ENCODE assay signal across 8 cellular contexts in the genomic region with DNA sequence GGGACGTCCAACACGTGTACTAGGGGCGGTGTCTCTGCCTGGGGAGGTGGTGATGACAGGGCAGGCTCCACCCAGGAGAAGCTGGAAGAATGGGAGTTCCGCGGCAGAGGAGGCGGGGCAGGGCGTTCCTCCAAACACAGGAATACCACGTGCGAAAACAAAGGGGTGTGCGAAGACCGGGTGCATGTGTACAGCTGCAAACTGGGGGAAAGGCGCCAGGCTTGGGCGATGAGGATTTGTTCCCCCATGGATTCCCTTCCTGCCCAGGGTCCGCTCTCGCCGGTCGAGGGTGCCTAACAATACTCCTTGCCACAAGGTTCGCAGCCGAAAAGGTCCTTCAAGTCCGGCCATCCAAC. TPM values are rescaled to one million over a fixed set of nuclear protein-coding genes. Genes with fewer than 3 reads are reported as not detected.
DNase-seq lines count a peak whose midpoint lies in the region; ATAC-seq, FAIRE-seq and TF ChIP-seq lines count a peak whose summit lies in the region.

No MANE protein-coding gene starts in this region.

- H2AFZ ChIP-seq in GM12878 (ENCODE audit: control insufficient read depth, low read depth, low read length) = peak overlapping the region; percentile 96

- H4K20me1 ChIP-seq in GM12878 (ENCODE audit: control insufficient read depth, insufficient read depth) = no peaks in the 10 kb centered on the region

- no peaks in the 10 kb centered on the region; the same call in 2 of the 3 replicates for H3K9me3 ChIP-seq in GM12878 (replicated peaks; ENCODE audit: control insufficient read depth, insufficient read depth, low read length)
- no peaks in the 10 kb centered on the region for H3K9me3 ChIP-seq in gastrocnemius medialis

- DNase-seq in DMS79 treated with DMSO at 0.1 percent for 48 hours (lab: John Stamatoyannopoulos, UW) (peak; percentile 51), HEK293T (ENCODE audit: extremely low spot score) (peak; percentile 79), NCI-H1417 treated with DMSO at 0.1 percent for 48 hours (lab: John Stamatoyannopoulos, UW) (peak; percentile 30), SW480 (ENCODE audit: low spot score) (peak; percentile 85), GM12878 (ENCODE audit: low read depth, low spot score) (no peak), gastrocnemius medialis (peak; percentile 80 to 86), ecto neural progenitor cell (ENCODE audit: low spot score) (no peak)

- in situ Hi-C loops in GM12878 (cut with MboI) (no loop called here), gastrocnemius medialis (cut with MboI; ENCODE audit: low sequenced_read_pairs in 4 of 4) (no loop called here)

- SMC1A ChIA-PET in GM12878 (lab: Charles Lee; ENCODE audit: uncharacterized antibody, unreplicated experiment) = interaction anchor here (1.0 to 2.4 kb wide), 2 partner anchors 31 to 40 kb away, joined by 3 to 7 read pairs; no protein-coding TSS in a partner anchor

- peak; percentile 24 for ATAC-seq in GM12878
- peak; percentile 83 to 84 for ATAC-seq in gastrocnemius medialis

- H3K27ac ChIP-seq in GM12878 (ENCODE audit: control insufficient read depth, insufficient read depth) = no peak overlapping the region
- H3K27ac ChIP-seq in gastrocnemius medialis = peak overlapping the region; percentile 82 to 88 (median 86)

- TF ChIP-seq RAD21 in GM12878 (IDR thresholded peaks at IDR 0.05; ENCODE audit: insufficient read depth, low read depth, low read length) = no peak

- CTCF ChIA-PET in HEK293T (lab: Yijun Ruan, JAX) (interaction anchor here (0.6 to 1.8 kb wide), 7 partner anchors 28 to 444 kb away, joined by 3 to 12 read pairs (median 3); no protein-coding TSS in a partner anchor), GM12878 (lab: Yijun Ruan, JAX) (interaction anchor here (2.0 to 5.3 kb wide), 4 partner anchors 53 to 278 kb away, joined by 6 to 52 read pairs (median 26); a partner anchor contains a TSS)

- RAD21 ChIA-PET in GM12878 (lab: Charles Lee; ENCODE audit: unreplicated experiment) = interaction anchor here (0.6 to 2.5 kb wide), 4 partner anchors 76 to 326 kb away, joined by 3 to 12 read pairs (median 4); no protein-coding TSS in a partner anchor

- peak overlapping the region; percentile 33; the same call in 1 of the 2 replicates for H3K9ac ChIP-seq in GM12878 (ENCODE audit: control insufficient read depth, insufficient read depth, low read length)

- WGBS in GM12878 (ENCODE audit: insufficient coverage, insufficient replicate concordance, low lambda C conversion rate, missing lambda C conversion rate) = 6% methylated on average over 20 of the region's 20 CpGs

- peak overlapping the region; percentile 81 for H3K4me2 ChIP-seq in GM12878 (ENCODE audit: control insufficient read depth, insufficient read depth)

- TF ChIP-seq EP300 in GM12878 (IDR thresholded peaks at IDR 0.05; ENCODE audit: borderline replicate concordance in 1 of 2, control insufficient read depth in 1 of 2, low read depth in 2 of 2, low read length in 2 of 2) = no peak

- H3K4me1 ChIP-seq in GM12878 (ENCODE audit: control insufficient read depth, insufficient read depth, low read length) (peaks cover 36% of the 10 kb centered on the region), gastrocnemius medialis (peaks cover 5 to 9% of the 10 kb centered on the region in 2 donors)

- peaks cover 0 to 5% of the 10 kb centered on the region in 2 experiments; a peak in 1 of 4 replicates for H3K36me3 ChIP-seq in GM12878 (ENCODE audit: control insufficient read depth in 2 of 2, insufficient read depth in 2 of 2, low read length in 1 of 2)
- peaks cover 0 to 7% of the 10 kb centered on the region in 2 donors for H3K36me3 ChIP-seq in gastrocnemius medialis

- TF ChIP-seq CTCF in GM12878 (IDR thresholded peaks at IDR 0.05 in 2 of 3, conservative IDR thresholded peaks at IDR 0.05 in 1 of 3; ENCODE audit: control insufficient read depth in 2 of 3, extremely low read depth in 1 of 3, insufficient read depth in 1 of 3, low read depth in 3 of 3, low read length in 3 of 3) = no peak
- no peak for TF ChIP-seq CTCF in gastrocnemius medialis (IDR thresholded peaks at IDR 0.05 in 4 of 5, conservative IDR thresholded peaks at IDR 0.05 in 1 of 5)

- POLR2A ChIA-PET in HEK293T (lab: Yijun Ruan, JAX) (interaction anchor here (0.6 to 3.7 kb wide), 3 partner anchors 29 to 54 kb away, joined by 4 to 22 read pairs (median 6); a partner anchor contains a TSS), GM12878 (lab: Charles Lee) (interaction anchor here (1.8 kb wide), 1 partner anchor 31 kb away, joined by 6 read pairs; no protein-coding TSS in a partner anchor)

- intact Hi-C loops in GM12878 (cut with micrococcal nuclease; ENCODE audit: unreplicated experiment) = loop anchor here (5.0 kb wide), 2 partner anchors 52 to 152 kb away; a partner anchor contains a TSS
- intact Hi-C loops in gastrocnemius medialis (cut with DNase I; ENCODE audit: low total_unique reads) = loop anchor here (1.0 to 2.0 kb wide), 3 partner anchors 31 to 148 kb away; a partner anchor contains a TSS

- peaks cover 1% of the 10 kb centered on the region; the same call in 1 of the 2 replicates for H3K79me2 ChIP-seq in GM12878 (ENCODE audit: control insufficient read depth, insufficient read depth, low read length)

- no TSS peak for BruUV-seq in GM12878 (replicated peaks; lab: Mats Ljungman, UMichigan)

- H3K4me3 ChIP-seq in GM12878 (peak overlapping the region; percentile 90), iPS-11a (ENCODE audit: low read depth, low read length) (peak overlapping the region; percentile 73), gastrocnemius medialis (peak overlapping the region; percentile 95 to 98 (median 96))

- no peak for FAIRE-seq in GM12878 (lab: Jason Lieb, UNC)

- H3K27me3 ChIP-seq in GM12878 (replicated peaks in 1 of 2; ENCODE audit: control insufficient read depth in 2 of 2, insufficient read depth in 2 of 2, low read length in 1 of 2) (no peaks in the 10 kb centered on the region), gastrocnemius medialis (no peaks in the 10 kb centered on the region)

- TF ChIP-seq POLR2A in GM12878 (IDR thresholded peaks at IDR 0.05; ENCODE audit: low read depth, low read length) = no peak
- TF ChIP-seq POLR2A in gastrocnemius medialis (IDR thresholded peaks at IDR 0.05) = no peak

RNA-seq across cellular contexts. Expression of a gene that starts 0.5 kb away (rescaled TPM):
- total RNA-seq in GM12878 (2013; cell fraction: nucleolus; rRNA removed) = 19.5 and 20.1 TPM in 2 replicates
- 10.6 and 13.2 TPM in 2 replicates for total RNA-seq in GM12878 (2014; rRNA removed)
- 8.0 and 9.5 TPM in 2 replicates for total RNA-seq in GM12878 (2014; rRNA removed; fragmentation: Illumina TruSeq; extraction: Trizol)
- 9.1 and 11.3 TPM in 2 replicates for total RNA-seq in GM12878 (2021)
- polyA plus RNA-seq in GM12878 (2011; ENCODE audit: low read depth) = 4.4 TPM
- polyA plus RNA-seq in GM12878 (2011; rRNA removed) = 8.5 and 11.5 TPM in 2 replicates
- 9.3 and 12.2 TPM in 2 replicates for polyA plus RNA-seq in GM12878 (2011; cell fraction: cytosol; rRNA removed)
- polyA plus RNA-seq in GM12878 (2011; cell fraction: nucleus; rRNA removed) = 8.5 and 11.6 TPM in 2 replicates
- 6.6 and 9.2 TPM in 2 replicates for polyA plus RNA-seq in GM12878 (2012)
- 5.5 and 7.6 TPM in 2 replicates for polyA plus RNA-seq in GM12878 (2014; fragmentation: Illumina TruSeq; extraction: Trizol)
- 1 to 10 TPM; 2.7 to 3.0 TPM for polyA plus RNA-seq in GM12878 (2014; fragmentation: Nextera tagmentation; extraction: Ambion mirVana)
- 12.2 and 13.4 TPM in 2 replicates for polyA plus RNA-seq in GM12878 (2014; rRNA removed)
- polyA plus RNA-seq in GM12878 (2016; fragmentation: Nextera tagmentation; extraction: Ambion mirVana) = 1 to 10 TPM; 7.0 to 7.6 TPM
- polyA minus RNA-seq in GM12878 (2011; rRNA and poly(A)+ RNA removed) = 10.1 and 12.7 TPM in 2 replicates
- polyA minus RNA-seq in GM12878 (2011; cell fraction: cytosol; rRNA and poly(A)+ RNA removed) = 2.3 and 6.1 TPM in 2 replicates
- 5.3 and 10.5 TPM in 2 replicates for polyA minus RNA-seq in GM12878 (2011; cell fraction: nucleus; rRNA and poly(A)+ RNA removed)
- 10 to 100 TPM in 1 of 4 donors, 1 to 10 TPM in 3; 6.1 to 10.3 (median 8.6) TPM for total RNA-seq in gastrocnemius medialis

RNA-seq across cellular contexts. Expression of a gene that starts 53.8 kb away (rescaled TPM):
- total RNA-seq in GM12878 (2013; cell fraction: nucleolus; rRNA removed) = 44.1 and 50.6 TPM in 2 replicates
- total RNA-seq in GM12878 (2014; rRNA removed) = 15.4 and 16.4 TPM in 2 replicates
- total RNA-seq in GM12878 (2014; rRNA removed; fragmentation: Illumina TruSeq; extraction: Trizol) = 11.5 and 14.9 TPM in 2 replicates
- 13.6 and 21.6 TPM in 2 replicates for total RNA-seq in GM12878 (2021)
- 9.2 TPM for polyA plus RNA-seq in GM12878 (2011; ENCODE audit: low read depth)
- 9.6 and 12.0 TPM in 2 replicates for polyA plus RNA-seq in GM12878 (2011; rRNA removed)
- 13.3 and 16.0 TPM in 2 replicates for polyA plus RNA-seq in GM12878 (2011; cell fraction: cytosol; rRNA removed)
- polyA plus RNA-seq in GM12878 (2011; cell fraction: nucleus; rRNA removed) = 32.3 and 32.5 TPM in 2 replicates
- polyA plus RNA-seq in GM12878 (2012) = 12.0 and 12.3 TPM in 2 replicates
- polyA plus RNA-seq in GM12878 (2014; fragmentation: Illumina TruSeq; extraction: Trizol) = 17.3 and 17.5 TPM in 2 replicates
- polyA plus RNA-seq in GM12878 (2014; fragmentation: Nextera tagmentation; extraction: Ambion mirVana) = 1 to 10 TPM; 4.4 to 7.0 TPM
- polyA plus RNA-seq in GM12878 (2014; rRNA removed) = 19.9 and 20.3 TPM in 2 replicates
- 10 to 100 TPM; 25.4 to 25.6 TPM for polyA plus RNA-seq in GM12878 (2016; fragmentation: Nextera tagmentation; extraction: Ambion mirVana)
- 14.2 and 14.5 TPM in 2 replicates for polyA minus RNA-seq in GM12878 (2011; rRNA and poly(A)+ RNA removed)
- polyA minus RNA-seq in GM12878 (2011; cell fraction: cytosol; rRNA and poly(A)+ RNA removed) = 4.0 and 5.3 TPM in 2 replicates
- polyA minus RNA-seq in GM12878 (2011; cell fraction: nucleus; rRNA and poly(A)+ RNA removed) = 8.2 and 9.9 TPM in 2 replicates
- total RNA-seq in gastrocnemius medialis = 10 to 100 TPM in 3 of 4 donors, 1 to 10 TPM in 1; 6.7 to 11.7 (median 10.3) TPM

RNA-seq across cellular contexts. Expression of a gene that starts 57.7 kb away (rescaled TPM):
- 0.73 TPM in 1 of 2 replicates, not detected in the other for total RNA-seq in GM12878 (2013; cell fraction: nucleolus; rRNA removed)
- 2.5 and 4.1 TPM in 2 replicates for total RNA-seq in GM12878 (2014; rRNA removed)
- 0.67 and 1.8 TPM in 2 replicates for total RNA-seq in GM12878 (2014; rRNA removed; fragmentation: Illumina TruSeq; extraction: Trizol)
- 1.3 and 2.8 TPM in 2 replicates for total RNA-seq in GM12878 (2021)
- polyA plus RNA-seq in GM12878 (2011; ENCODE audit: low read depth) = not detected
- polyA plus RNA-seq in GM12878 (2011; rRNA removed) = 0.62 and 0.76 TPM in 2 replicates
- 0.79 and 1.3 TPM in 2 replicates for polyA plus RNA-seq in GM12878 (2011; cell fraction: cytosol; rRNA removed)
- polyA plus RNA-seq in GM12878 (2011; cell fraction: nucleus; rRNA removed) = 0.85 and 0.97 TPM in 2 replicates
- 1.0 and 1.7 TPM in 2 replicates for polyA plus RNA-seq in GM12878 (2012)
- 0.76 and 0.81 TPM in 2 replicates for polyA plus RNA-seq in GM12878 (2014; fragmentation: Illumina TruSeq; extraction: Trizol)
- polyA plus RNA-seq in GM12878 (2014; fragmentation: Nextera tagmentation; extraction: Ambion mirVana) = under 1 TPM; 0.32 to 0.91 TPM
- polyA plus RNA-seq in GM12878 (2014; rRNA removed) = 2.9 and 3.6 TPM in 2 replicates
- 1 to 10 TPM; 2.2 to 2.7 TPM for polyA plus RNA-seq in GM12878 (2016; fragmentation: Nextera tagmentation; extraction: Ambion mirVana)
- 0.26 TPM in 1 of 2 replicates, not detected in the other for polyA minus RNA-seq in GM12878 (2011; rRNA and poly(A)+ RNA removed)
- polyA minus RNA-seq in GM12878 (2011; cell fraction: cytosol; rRNA and poly(A)+ RNA removed) = not detected in 2 replicates
- polyA minus RNA-seq in GM12878 (2011; cell fraction: nucleus; rRNA and poly(A)+ RNA removed) = 0.24 TPM in 1 of 2 replicates, not detected in the other
- 1 to 10 TPM in 2 of 4 donors, under 1 TPM in 1, not detected in 1; 0.94 to 1.6 (median 1.6) TPM for total RNA-seq in gastrocnemius medialis

Comparison
In these comparisons a context has a peak if more than half of its experiments do, and no peak if none do; other contexts are left out.
1. DNase-seq: peak in DMS79 treated with DMSO at 0.1 percent for 48 hours (single experiment), HEK293T (single experiment), NCI-H1417 treated with DMSO at 0.1 percent for 48 hours (single experiment), SW480 (single experiment) and gastrocnemius medialis (2 of 2); none in GM12878 (single experiment) and ecto neural progenitor cell (single experiment).
2. Peak in every context shown above with its lines, with median percentiles within 50 percentile points of each other: H3K4me3 ChIP-seq.